Comparison of ENCODE assay signal across 30 cellular contexts in the genomic region with DNA sequence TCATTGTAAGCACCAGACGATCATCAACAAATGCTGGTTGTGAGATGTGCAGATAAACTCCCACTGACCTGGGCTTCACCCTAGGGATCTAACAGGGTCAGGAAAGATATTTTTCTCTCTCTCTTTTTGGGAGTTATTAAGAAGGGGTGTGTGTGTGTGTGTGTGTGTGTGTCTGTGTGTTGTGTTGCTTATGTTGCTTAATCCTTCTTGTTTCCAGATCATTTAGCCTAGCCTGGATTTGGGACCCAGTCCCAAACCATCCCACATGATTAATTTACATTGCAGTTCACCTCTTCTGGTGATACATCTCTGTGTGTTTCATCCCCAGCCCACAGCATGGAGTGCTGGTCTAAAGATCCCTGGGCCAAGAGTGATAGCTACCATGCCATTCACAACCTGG.
"Had no signal": no experiment of that assay in that cellular context is flagged by ENCODE, and none has a peak within 500 bp of the region (broad histone marks: within the 10 kb centered on the region; RNA-seq: fewer than 3 reads in every experiment).

No MANE protein-coding gene starts in this region.

- H3K27me3 Mint-ChIP-seq: type B pancreatic cell had no signal

- H3K27ac Mint-ChIP-seq: activated CD4-positive, alpha-beta T cell treated with anti-CD3 and anti-CD28 coated beads, Interleukin-2, amount 10 ng/mL, durations not matched to agents 7 days and 5 days; activated CD8-positive, alpha-beta memory T cell treated with anti-CD3 and anti-CD28 coated beads, Interleukin-2, amount 10 ng/mL, durations not matched to agents 7 days and 5 days; activated CD8-positive, alpha-beta T cell treated with anti-CD3 and anti-CD28 coated beads for 36 hours; activated naive CD8-positive, alpha-beta T cell treated with anti-CD3 and anti-CD28 coated beads, Interleukin-2, amount 50 U/mL, for 24 hours; effector memory CD8-positive, alpha-beta T cell; mesothelial cell of epicardium; type B pancreatic cell had no signal

- H3K9me3 ChIP-seq: breast epithelium, colonic mucosa, esophagus muscularis mucosa, ovary, prostate gland, thoracic aorta, vagina had no signal

- H3K4me3 Mint-ChIP-seq: activated CD4-positive, alpha-beta T cell treated with anti-CD3 and anti-CD28 coated beads, Interleukin-2, amount 10 ng/mL, durations not matched to agents 7 days and 5 days; activated CD8-positive, alpha-beta memory T cell treated with anti-CD3 and anti-CD28 coated beads, Interleukin-2, amount 10 ng/mL, durations not matched to agents 7 days and 5 days; activated CD8-positive, alpha-beta T cell treated with anti-CD3 and anti-CD28 coated beads for 36 hours; activated naive CD8-positive, alpha-beta T cell treated with anti-CD3 and anti-CD28 coated beads, Interleukin-2, amount 50 U/mL, for 24 hours; central memory CD8-positive, alpha-beta T cell; effector memory CD8-positive, alpha-beta T cell; mesothelial cell of epicardium; naive thymus-derived CD8-positive, alpha-beta T cell; type B pancreatic cell had no signal

- H3K4me3 ChIP-seq: breast epithelium, colonic mucosa, dorsolateral prefrontal cortex, esophagus muscularis mucosa, lung, ovary, prostate gland, spleen, thoracic aorta, vagina had no signal

- H3K36me3 Mint-ChIP-seq: activated CD8-positive, alpha-beta memory T cell treated with anti-CD3 and anti-CD28 coated beads, Interleukin-2, amount 10 ng/mL, durations not matched to agents 7 days and 5 days; mesothelial cell of epicardium had no signal

- H3K4me1 Mint-ChIP-seq: activated CD4-positive, alpha-beta T cell treated with anti-CD3 and anti-CD28 coated beads, Interleukin-2, amount 10 ng/mL, durations not matched to agents 7 days and 5 days; activated CD8-positive, alpha-beta memory T cell treated with anti-CD3 and anti-CD28 coated beads, Interleukin-2, amount 10 ng/mL, durations not matched to agents 7 days and 5 days; activated naive CD8-positive, alpha-beta T cell treated with anti-CD3 and anti-CD28 coated beads, Interleukin-2, amount 50 U/mL, for 24 hours; central memory CD8-positive, alpha-beta T cell; naive thymus-derived CD8-positive, alpha-beta T cell had no signal

- ATAC-seq: activated CD8-positive, alpha-beta memory T cell treated with anti-CD3 and anti-CD28 coated beads, Interleukin-2, amount 10 ng/mL, durations not matched to agents 7 days and 5 days; activated CD8-positive, alpha-beta T cell treated with anti-CD3 and anti-CD28 coated beads for 36 hours; activated naive CD8-positive, alpha-beta T cell treated with anti-CD3 and anti-CD28 coated beads, Interleukin-2, amount 50 U/mL, for 24 hours; effector memory CD8-positive, alpha-beta T cell; foreskin keratinocyte; left lobe of liver; naive thymus-derived CD8-positive, alpha-beta T cell had no signal

- H3K27ac ChIP-seq: colonic mucosa, esophagus muscularis mucosa, foreskin keratinocyte, ovary, prostate gland, spleen, thoracic aorta, vagina, WERI-Rb-1 had no signal

- DNase-seq: activated CD4-positive, alpha-beta T cell treated with anti-CD3 and anti-CD28 coated beads, Interleukin-2, amount 10 ng/mL, durations not matched to agents 7 days and 5 days; activated CD4-positive, CD25-positive, alpha-beta regulatory T cell treated with anti-CD3 and anti-CD28 coated beads, Interleukin-2, amount 50 U/mL, for 72 hours; activated CD8-positive, alpha-beta memory T cell treated with anti-CD3 and anti-CD28 coated beads, Interleukin-2, amount 10 ng/mL, durations not matched to agents 7 days and 5 days; activated CD8-positive, alpha-beta T cell treated with anti-CD3 and anti-CD28 coated beads for 36 hours; activated effector memory CD4-positive, alpha-beta T cell treated with anti-CD3 and anti-CD28 coated beads, Interleukin-2, amount 50 U/mL, for 16 hours; activated naive CD4-positive, alpha-beta T cell treated with anti-CD3 and anti-CD28 coated beads, Interleukin-2, amount 50 U/mL, for 16 hours; activated naive CD8-positive, alpha-beta T cell treated with anti-CD3 and anti-CD28 coated beads, Interleukin-2, amount 50 U/mL, for 24 hours; activated T-cell treated with anti-CD3 and anti-CD28 coated beads for 4 hours; aorta; colonic mucosa; effector memory CD8-positive, alpha-beta T cell; foreskin keratinocyte; kidney; naive thymus-derived CD8-positive, alpha-beta T cell; ovary; spleen; stimulated activated CD4-positive, alpha-beta T cell treated with anti-CD3 and anti-CD28 coated beads, Interleukin-4, amount 100 ng/mL, for 1 hour; stimulated activated naive CD4-positive, alpha-beta T cell; WERI-Rb-1 had no signal

- H3K9me3 Mint-ChIP-seq: effector memory CD8-positive, alpha-beta T cell; type B pancreatic cell had no signal

- H3K36me3 ChIP-seq: breast epithelium, colonic mucosa, esophagus muscularis mucosa, ovary, prostate gland, spleen, thoracic aorta, vagina, WERI-Rb-1 had no signal

- H3K27me3 ChIP-seq: breast epithelium, colonic mucosa, dorsolateral prefrontal cortex, esophagus muscularis mucosa, foreskin keratinocyte, ovary, vagina had no signal

- H3K4me1 ChIP-seq: breast epithelium, prostate gland had no signal
